1 cellular context compared by ENCODE assay signal in the genomic region with DNA sequence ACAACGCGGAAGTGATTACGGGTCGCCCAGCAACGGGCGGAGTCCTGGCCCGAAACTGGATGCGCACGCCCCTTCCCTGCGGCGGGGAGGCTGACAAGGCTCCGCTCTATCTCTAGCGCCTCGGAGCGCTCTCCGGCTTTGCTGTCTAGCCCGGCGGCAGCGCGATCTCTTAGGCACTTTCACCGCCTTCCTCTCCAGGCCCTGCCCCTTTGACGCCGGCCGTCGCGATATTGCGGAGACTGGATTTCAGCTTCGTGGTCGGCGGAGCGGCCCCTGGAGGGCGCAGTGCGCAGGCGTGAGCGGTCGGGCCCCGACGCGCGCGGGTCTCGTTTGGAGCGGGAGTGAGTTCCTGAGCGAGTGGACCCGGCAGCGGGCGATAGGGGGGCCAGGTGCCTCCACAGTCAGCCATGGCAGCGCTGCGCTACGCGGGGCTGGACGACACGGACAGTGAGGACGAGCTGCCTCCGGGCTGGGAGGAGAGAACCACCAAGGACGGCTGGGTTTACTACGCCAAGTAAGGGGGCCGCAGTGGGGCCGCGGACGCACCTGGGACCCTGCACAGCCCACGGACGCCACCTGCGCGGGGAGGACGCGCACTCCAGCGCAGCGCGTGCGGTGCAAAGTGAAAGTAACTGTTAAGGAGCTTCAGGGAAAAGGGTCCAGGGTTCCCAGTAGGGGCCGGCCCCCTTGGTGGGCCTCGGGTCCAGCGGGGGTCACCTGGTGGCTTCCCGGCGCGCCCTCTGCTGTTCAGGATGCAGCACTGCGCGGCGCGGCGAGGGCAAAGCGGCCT.
TF ChIP-seq lines count a peak whose summit lies in the region.

A gene (plus strand): TSS at position 283 of the 790 bp plus-strand sequence.

TF ChIP-seq in GM12878, 131 proteins besides CTCF, POLR2A, EP300 and RAD21 (continued from another document and continues in another):
- TF ChIP-seq, protein P1, sequence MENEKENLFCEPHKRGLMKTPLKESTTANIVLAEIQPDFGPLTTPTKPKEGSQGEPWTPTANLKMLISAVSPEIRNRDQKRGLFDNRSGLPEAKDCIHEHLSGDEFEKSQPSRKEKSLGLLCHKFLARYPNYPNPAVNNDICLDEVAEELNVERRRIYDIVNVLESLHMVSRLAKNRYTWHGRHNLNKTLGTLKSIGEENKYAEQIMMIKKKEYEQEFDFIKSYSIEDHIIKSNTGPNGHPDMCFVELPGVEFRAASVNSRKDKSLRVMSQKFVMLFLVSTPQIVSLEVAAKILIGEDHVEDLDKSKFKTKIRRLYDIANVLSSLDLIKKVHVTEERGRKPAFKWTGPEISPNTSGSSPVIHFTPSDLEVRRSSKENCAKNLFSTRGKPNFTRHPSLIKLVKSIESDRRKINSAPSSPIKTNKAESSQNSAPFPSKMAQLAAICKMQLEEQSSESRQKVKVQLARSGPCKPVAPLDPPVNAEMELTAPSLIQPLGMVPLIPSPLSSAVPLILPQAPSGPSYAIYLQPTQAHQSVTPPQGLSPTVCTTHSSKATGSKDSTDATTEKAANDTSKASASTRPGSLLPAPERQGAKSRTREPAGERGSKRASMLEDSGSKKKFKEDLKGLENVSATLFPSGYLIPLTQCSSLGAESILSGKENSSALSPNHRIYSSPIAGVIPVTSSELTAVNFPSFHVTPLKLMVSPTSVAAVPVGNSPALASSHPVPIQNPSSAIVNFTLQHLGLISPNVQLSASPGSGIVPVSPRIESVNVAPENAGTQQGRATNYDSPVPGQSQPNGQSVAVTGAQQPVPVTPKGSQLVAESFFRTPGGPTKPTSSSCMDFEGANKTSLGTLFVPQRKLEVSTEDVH (IDR thresholded peaks at IDR 0.05; ENCODE audit: low read depth, partially characterized antibody): no peak
- TF ChIP-seq PAX5 (IDR thresholded peaks at IDR 0.05; ENCODE audit: borderline replicate concordance, low read depth, low read length): no peak
- TF ChIP-seq GABPA (IDR thresholded peaks at IDR 0.05; ENCODE audit: low read depth): peak; percentile 46; the same call in 1 of the 2 replicates
- TF ChIP-seq IKZF2 (IDR thresholded peaks at IDR 0.05): peak in 1 of 2 experiments; percentile 65; a peak in 2 of 4 replicates
- TF ChIP-seq TARDBP (IDR thresholded peaks at IDR 0.05; ENCODE audit: borderline replicate concordance): no peak
- peak; percentile 53; the same call in 1 of the 2 replicates for TF ChIP-seq NR2C1 (IDR thresholded peaks at IDR 0.05)
- TF ChIP-seq BMI1 (IDR thresholded peaks at IDR 0.05; ENCODE audit: borderline replicate concordance): peak; percentile 86
- TF ChIP-seq KLF5 (IDR thresholded peaks at IDR 0.05; ENCODE audit: partially characterized antibody): peak; percentile 96
- TF ChIP-seq HCFC1 (IDR thresholded peaks at IDR 0.05; ENCODE audit: low read length): peak; percentile 65
- peak; percentile 63 to 76; a peak in 2 of 4 replicates for TF ChIP-seq ETV6 (conservative IDR thresholded peaks at IDR 0.05 in 1 of 2, IDR thresholded peaks at IDR 0.05 in 1 of 2; ENCODE audit: borderline replicate concordance in 1 of 2, low read depth in 1 of 2)
- TF ChIP-seq POLR2AphosphoS5 (IDR thresholded peaks at IDR 0.05; ENCODE audit: low read length): peak; percentile 55
- TF ChIP-seq NR2C2 (IDR thresholded peaks at IDR 0.05; ENCODE audit: borderline replicate concordance, control insufficient read depth, insufficient read length, low read depth): no peak
- TF ChIP-seq, protein P2, sequence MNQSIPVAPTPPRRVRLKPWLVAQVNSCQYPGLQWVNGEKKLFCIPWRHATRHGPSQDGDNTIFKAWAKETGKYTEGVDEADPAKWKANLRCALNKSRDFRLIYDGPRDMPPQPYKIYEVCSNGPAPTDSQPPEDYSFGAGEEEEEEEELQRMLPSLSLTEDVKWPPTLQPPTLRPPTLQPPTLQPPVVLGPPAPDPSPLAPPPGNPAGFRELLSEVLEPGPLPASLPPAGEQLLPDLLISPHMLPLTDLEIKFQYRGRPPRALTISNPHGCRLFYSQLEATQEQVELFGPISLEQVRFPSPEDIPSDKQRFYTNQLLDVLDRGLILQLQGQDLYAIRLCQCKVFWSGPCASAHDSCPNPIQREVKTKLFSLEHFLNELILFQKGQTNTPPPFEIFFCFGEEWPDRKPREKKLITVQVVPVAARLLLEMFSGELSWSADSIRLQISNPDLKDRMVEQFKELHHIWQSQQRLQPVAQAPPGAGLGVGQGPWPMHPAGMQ (IDR thresholded peaks at IDR 0.05; ENCODE audit: borderline replicate concordance): no peak
- no peak for TF ChIP-seq RFX5 (IDR thresholded peaks at IDR 0.05; ENCODE audit: low read depth, low read length)
- peak; percentile 96 for TF ChIP-seq ZSCAN29 (IDR thresholded peaks at IDR 0.05)
- no peak for TF ChIP-seq ZZZ3 (IDR thresholded peaks at IDR 0.05; ENCODE audit: control insufficient read depth, insufficient read length, low read depth)
- TF ChIP-seq MEF2A (IDR thresholded peaks at IDR 0.05; ENCODE audit: insufficient read depth, low read depth, low read length): no peak
- TF ChIP-seq TCF3 (IDR thresholded peaks at IDR 0.05; ENCODE audit: borderline replicate concordance, insufficient read depth, low read depth, low read length): no peak
- TF ChIP-seq, protein P3, sequence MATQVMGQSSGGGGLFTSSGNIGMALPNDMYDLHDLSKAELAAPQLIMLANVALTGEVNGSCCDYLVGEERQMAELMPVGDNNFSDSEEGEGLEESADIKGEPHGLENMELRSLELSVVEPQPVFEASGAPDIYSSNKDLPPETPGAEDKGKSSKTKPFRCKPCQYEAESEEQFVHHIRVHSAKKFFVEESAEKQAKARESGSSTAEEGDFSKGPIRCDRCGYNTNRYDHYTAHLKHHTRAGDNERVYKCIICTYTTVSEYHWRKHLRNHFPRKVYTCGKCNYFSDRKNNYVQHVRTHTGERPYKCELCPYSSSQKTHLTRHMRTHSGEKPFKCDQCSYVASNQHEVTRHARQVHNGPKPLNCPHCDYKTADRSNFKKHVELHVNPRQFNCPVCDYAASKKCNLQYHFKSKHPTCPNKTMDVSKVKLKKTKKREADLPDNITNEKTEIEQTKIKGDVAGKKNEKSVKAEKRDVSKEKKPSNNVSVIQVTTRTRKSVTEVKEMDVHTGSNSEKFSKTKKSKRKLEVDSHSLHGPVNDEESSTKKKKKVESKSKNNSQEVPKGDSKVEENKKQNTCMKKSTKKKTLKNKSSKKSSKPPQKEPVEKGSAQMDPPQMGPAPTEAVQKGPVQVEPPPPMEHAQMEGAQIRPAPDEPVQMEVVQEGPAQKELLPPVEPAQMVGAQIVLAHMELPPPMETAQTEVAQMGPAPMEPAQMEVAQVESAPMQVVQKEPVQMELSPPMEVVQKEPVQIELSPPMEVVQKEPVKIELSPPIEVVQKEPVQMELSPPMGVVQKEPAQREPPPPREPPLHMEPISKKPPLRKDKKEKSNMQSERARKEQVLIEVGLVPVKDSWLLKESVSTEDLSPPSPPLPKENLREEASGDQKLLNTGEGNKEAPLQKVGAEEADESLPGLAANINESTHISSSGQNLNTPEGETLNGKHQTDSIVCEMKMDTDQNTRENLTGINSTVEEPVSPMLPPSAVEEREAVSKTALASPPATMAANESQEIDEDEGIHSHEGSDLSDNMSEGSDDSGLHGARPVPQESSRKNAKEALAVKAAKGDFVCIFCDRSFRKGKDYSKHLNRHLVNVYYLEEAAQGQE (IDR thresholded peaks at IDR 0.05; ENCODE audit: low read depth, low read length): no peak
- TF ChIP-seq CBFB (IDR thresholded peaks at IDR 0.05; ENCODE audit: low read depth): peak; percentile 92
- peak; percentile 46; the same call in 1 of the 2 replicates for TF ChIP-seq TAF1 (IDR thresholded peaks at IDR 0.05; ENCODE audit: borderline replicate concordance, low read depth, low read length)
- TF ChIP-seq, protein P4, sequence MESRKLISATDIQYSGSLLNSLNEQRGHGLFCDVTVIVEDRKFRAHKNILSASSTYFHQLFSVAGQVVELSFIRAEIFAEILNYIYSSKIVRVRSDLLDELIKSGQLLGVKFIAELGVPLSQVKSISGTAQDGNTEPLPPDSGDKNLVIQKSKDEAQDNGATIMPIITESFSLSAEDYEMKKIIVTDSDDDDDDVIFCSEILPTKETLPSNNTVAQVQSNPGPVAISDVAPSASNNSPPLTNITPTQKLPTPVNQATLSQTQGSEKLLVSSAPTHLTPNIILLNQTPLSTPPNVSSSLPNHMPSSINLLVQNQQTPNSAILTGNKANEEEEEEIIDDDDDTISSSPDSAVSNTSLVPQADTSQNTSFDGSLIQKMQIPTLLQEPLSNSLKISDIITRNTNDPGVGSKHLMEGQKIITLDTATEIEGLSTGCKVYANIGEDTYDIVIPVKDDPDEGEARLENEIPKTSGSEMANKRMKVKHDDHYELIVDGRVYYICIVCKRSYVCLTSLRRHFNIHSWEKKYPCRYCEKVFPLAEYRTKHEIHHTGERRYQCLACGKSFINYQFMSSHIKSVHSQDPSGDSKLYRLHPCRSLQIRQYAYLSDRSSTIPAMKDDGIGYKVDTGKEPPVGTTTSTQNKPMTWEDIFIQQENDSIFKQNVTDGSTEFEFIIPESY (IDR thresholded peaks at IDR 0.05): no peak
- TF ChIP-seq, protein P5, sequence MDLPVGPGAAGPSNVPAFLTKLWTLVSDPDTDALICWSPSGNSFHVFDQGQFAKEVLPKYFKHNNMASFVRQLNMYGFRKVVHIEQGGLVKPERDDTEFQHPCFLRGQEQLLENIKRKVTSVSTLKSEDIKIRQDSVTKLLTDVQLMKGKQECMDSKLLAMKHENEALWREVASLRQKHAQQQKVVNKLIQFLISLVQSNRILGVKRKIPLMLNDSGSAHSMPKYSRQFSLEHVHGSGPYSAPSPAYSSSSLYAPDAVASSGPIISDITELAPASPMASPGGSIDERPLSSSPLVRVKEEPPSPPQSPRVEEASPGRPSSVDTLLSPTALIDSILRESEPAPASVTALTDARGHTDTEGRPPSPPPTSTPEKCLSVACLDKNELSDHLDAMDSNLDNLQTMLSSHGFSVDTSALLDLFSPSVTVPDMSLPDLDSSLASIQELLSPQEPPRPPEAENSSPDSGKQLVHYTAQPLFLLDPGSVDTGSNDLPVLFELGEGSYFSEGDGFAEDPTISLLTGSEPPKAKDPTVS (IDR thresholded peaks at IDR 0.05; ENCODE audit: low read depth, low read length): peak; percentile 36; the same call in 1 of the 2 replicates
- 0 out of 2 replicates have a peak, but pooled peaks have one; percentile 93 for TF ChIP-seq STAT3 (IDR thresholded peaks at IDR 0.05; ENCODE audit: low read depth, low read length)
- 0 out of 2 replicates have a peak, but pooled peaks have one; percentile 48 for TF ChIP-seq FOXK2 (IDR thresholded peaks at IDR 0.05)
- TF ChIP-seq KAT2A (conservative IDR thresholded peaks at IDR 0.05; ENCODE audit: control insufficient read depth, low read depth, low read length): no peak
- TF ChIP-seq, protein P6, sequence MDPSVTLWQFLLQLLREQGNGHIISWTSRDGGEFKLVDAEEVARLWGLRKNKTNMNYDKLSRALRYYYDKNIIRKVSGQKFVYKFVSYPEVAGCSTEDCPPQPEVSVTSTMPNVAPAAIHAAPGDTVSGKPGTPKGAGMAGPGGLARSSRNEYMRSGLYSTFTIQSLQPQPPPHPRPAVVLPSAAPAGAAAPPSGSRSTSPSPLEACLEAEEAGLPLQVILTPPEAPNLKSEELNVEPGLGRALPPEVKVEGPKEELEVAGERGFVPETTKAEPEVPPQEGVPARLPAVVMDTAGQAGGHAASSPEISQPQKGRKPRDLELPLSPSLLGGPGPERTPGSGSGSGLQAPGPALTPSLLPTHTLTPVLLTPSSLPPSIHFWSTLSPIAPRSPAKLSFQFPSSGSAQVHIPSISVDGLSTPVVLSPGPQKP (IDR thresholded peaks at IDR 0.05; ENCODE audit: low read depth, low read length): no peak
- TF ChIP-seq, protein P7, sequence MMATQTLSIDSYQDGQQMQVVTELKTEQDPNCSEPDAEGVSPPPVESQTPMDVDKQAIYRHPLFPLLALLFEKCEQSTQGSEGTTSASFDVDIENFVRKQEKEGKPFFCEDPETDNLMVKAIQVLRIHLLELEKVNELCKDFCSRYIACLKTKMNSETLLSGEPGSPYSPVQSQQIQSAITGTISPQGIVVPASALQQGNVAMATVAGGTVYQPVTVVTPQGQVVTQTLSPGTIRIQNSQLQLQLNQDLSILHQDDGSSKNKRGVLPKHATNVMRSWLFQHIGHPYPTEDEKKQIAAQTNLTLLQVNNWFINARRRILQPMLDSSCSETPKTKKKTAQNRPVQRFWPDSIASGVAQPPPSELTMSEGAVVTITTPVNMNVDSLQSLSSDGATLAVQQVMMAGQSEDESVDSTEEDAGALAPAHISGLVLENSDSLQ (IDR thresholded peaks at IDR 0.05): peak; percentile 78
- no peak for TF ChIP-seq NFXL1 (IDR thresholded peaks at IDR 0.05; ENCODE audit: borderline replicate concordance)
- no peak for TF ChIP-seq ASH2L (IDR thresholded peaks at IDR 0.05; ENCODE audit: borderline replicate concordance, low read depth)
- TF ChIP-seq, protein P8, sequence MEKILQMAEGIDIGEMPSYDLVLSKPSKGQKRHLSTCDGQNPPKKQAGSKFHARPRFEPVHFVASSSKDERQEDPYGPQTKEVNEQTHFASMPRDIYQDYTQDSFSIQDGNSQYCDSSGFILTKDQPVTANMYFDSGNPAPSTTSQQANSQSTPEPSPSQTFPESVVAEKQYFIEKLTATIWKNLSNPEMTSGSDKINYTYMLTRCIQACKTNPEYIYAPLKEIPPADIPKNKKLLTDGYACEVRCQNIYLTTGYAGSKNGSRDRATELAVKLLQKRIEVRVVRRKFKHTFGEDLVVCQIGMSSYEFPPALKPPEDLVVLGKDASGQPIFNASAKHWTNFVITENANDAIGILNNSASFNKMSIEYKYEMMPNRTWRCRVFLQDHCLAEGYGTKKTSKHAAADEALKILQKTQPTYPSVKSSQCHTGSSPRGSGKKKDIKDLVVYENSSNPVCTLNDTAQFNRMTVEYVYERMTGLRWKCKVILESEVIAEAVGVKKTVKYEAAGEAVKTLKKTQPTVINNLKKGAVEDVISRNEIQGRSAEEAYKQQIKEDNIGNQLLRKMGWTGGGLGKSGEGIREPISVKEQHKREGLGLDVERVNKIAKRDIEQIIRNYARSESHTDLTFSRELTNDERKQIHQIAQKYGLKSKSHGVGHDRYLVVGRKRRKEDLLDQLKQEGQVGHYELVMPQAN (conservative IDR thresholded peaks at IDR 0.05): no peak; the same call in 1 of the 2 replicates
- TF ChIP-seq SIN3A (IDR thresholded peaks at IDR 0.05; ENCODE audit: low read depth, low read length): peak; percentile 57
- TF ChIP-seq ZNF384 (IDR thresholded peaks at IDR 0.05; ENCODE audit: borderline replicate concordance, low read depth, low read length): no peak
- TF ChIP-seq TCF7 (IDR thresholded peaks at IDR 0.05; ENCODE audit: borderline replicate concordance): no peak
- TF ChIP-seq RELA (IDR thresholded peaks at IDR 0.05; ENCODE audit: borderline replicate concordance, partially characterized antibody): no peak
- TF ChIP-seq, protein P9, sequence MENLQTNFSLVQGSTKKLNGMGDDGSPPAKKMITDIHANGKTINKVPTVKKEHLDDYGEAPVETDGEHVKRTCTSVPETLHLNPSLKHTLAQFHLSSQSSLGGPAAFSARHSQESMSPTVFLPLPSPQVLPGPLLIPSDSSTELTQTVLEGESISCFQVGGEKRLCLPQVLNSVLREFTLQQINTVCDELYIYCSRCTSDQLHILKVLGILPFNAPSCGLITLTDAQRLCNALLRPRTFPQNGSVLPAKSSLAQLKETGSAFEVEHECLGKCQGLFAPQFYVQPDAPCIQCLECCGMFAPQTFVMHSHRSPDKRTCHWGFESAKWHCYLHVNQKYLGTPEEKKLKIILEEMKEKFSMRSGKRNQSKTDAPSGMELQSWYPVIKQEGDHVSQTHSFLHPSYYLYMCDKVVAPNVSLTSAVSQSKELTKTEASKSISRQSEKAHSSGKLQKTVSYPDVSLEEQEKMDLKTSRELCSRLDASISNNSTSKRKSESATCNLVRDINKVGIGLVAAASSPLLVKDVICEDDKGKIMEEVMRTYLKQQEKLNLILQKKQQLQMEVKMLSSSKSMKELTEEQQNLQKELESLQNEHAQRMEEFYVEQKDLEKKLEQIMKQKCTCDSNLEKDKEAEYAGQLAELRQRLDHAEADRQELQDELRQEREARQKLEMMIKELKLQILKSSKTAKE (IDR thresholded peaks at IDR 0.05; ENCODE audit: low read depth, poor library complexity, severe bottlenecking): no peak
- TF ChIP-seq PML (IDR thresholded peaks at IDR 0.05; ENCODE audit: low read length): no peak
- TF ChIP-seq NR2F1 (conservative IDR thresholded peaks at IDR 0.05): peak; percentile 82
- no peak for TF ChIP-seq SUPT20H (IDR thresholded peaks at IDR 0.05; ENCODE audit: borderline replicate concordance, control insufficient read depth, low read depth, low read length)
